ENCODE assay signal across 11 cellular contexts in genomic region chr1:212819704-212820103, GRCh38. TPM values are rescaled to one million over a fixed set of nuclear protein-coding genes. Genes with fewer than 3 reads are reported as not detected.
DNase-seq lines count a peak whose midpoint lies in the region; ATAC-seq and TF ChIP-seq lines count a peak whose summit lies in the region.
"Had no signal": no experiment of that assay in that cellular context is flagged by ENCODE, and none has a peak within 500 bp of the region (broad histone marks: within the 10 kb centered on the region; RNA-seq: fewer than 3 reads in every experiment).

No MANE protein-coding gene starts in this region.

- intact Hi-C loops in gastrocnemius medialis (cut with DNase I; ENCODE audit: low total_unique reads) (no loop called here), dorsolateral prefrontal cortex (cut with DNase I) (loop anchor here in 1 of 2 donors (10.0 kb wide), 1 partner anchor 165 kb away; no protein-coding TSS in a partner anchor)

- DNase-seq in SKM-1 (lab: John Stamatoyannopoulos, UW; ENCODE audit: unreplicated experiment) (peak; percentile 73), pulmonary artery endothelial cell (ENCODE audit: low read depth, low spot score) (peak; percentile 30), gastrocnemius medialis (no peak), dorsolateral prefrontal cortex (no peak), glomerular visceral epithelial cell (ENCODE audit: extremely low spot score) (no peak), UCSD-AML1 (lab: John Stamatoyannopoulos, UW; ENCODE audit: unreplicated experiment) (no peak)
- DNase-seq: NCI-H2029 treated with DMSO at 0.1 percent for 48 hours had no signal

- H3K4me3 ChIP-seq in gastrocnemius medialis (no peak overlapping the region), dorsolateral prefrontal cortex (no peak overlapping the region)
- H3K4me3 ChIP-seq: prostate gland, SK-N-MC had no signal

- H3K36me3 ChIP-seq in gastrocnemius medialis, result peaks cover 0 to 2% of the 10 kb centered on the region in 2 donors
- H3K36me3 ChIP-seq: prostate gland had no signal

- H3K27me3 ChIP-seq in gastrocnemius medialis, result no peaks in the 10 kb centered on the region
- no peaks in the 10 kb centered on the region for H3K27me3 ChIP-seq in dorsolateral prefrontal cortex

- in situ Hi-C loops in gastrocnemius medialis (cut with MboI; ENCODE audit: low sequenced_read_pairs in 4 of 4), result loop anchor here (10.0 to 25.0 kb wide), 2 partner anchors 168 to 175 kb away; no protein-coding TSS in a partner anchor

- H3K9me3 ChIP-seq in gastrocnemius medialis, result no peaks in the 10 kb centered on the region
- H3K9me3 ChIP-seq: prostate gland had no signal

- ATAC-seq in GM18907 (IDR thresholded peaks at IDR 0.05; ENCODE audit: unreplicated experiment) (peak; percentile 66), HG02870 (IDR thresholded peaks at IDR 0.05; ENCODE audit: unreplicated experiment) (peak; percentile 76), gastrocnemius medialis (no peak)

- H3K4me1 ChIP-seq in gastrocnemius medialis, result no peaks in the 10 kb centered on the region
- H3K4me1 ChIP-seq: prostate gland had no signal

- TF ChIP-seq CTCF in gastrocnemius medialis (IDR thresholded peaks at IDR 0.05 in 4 of 5, conservative IDR thresholded peaks at IDR 0.05 in 1 of 5) (no peak), dorsolateral prefrontal cortex (IDR thresholded peaks at IDR 0.05 in 54 of 56, conservative IDR thresholded peaks at IDR 0.05 in 2 of 56; ENCODE audit: low read depth in 1 of 56, partially characterized antibody in 56 of 56) (no peak)

- no peak for TF ChIP-seq POLR2A in gastrocnemius medialis (IDR thresholded peaks at IDR 0.05)

- no peak overlapping the region for H3K27ac ChIP-seq in gastrocnemius medialis
- H3K27ac ChIP-seq in dorsolateral prefrontal cortex, result no peak overlapping the region
- H3K27ac ChIP-seq: prostate gland, SK-N-MC had no signal

RNA-seq across cellular contexts. Expression of gene SPATA45, which starts 27.7 kb away (rescaled TPM):
- total RNA-seq in pulmonary artery endothelial cell (not detected in 2 replicates), gastrocnemius medialis (not detected), dorsolateral prefrontal cortex (1 to 10 TPM in 30 of 120 experiments, under 1 TPM in 1, not detected in 89; 0.96 to 2.7 (median 1.5) TPM)
- total RNA-seq: prostate gland had no signal

RNA-seq across cellular contexts. Expression of gene TATDN3, which starts 28.0 kb away (rescaled TPM):
- total RNA-seq in pulmonary artery endothelial cell, result 10.9 and 12.7 TPM in 2 replicates
- total RNA-seq in gastrocnemius medialis, result 10 to 100 TPM; 19.5 to 27.3 (median 25.6) TPM
- total RNA-seq in dorsolateral prefrontal cortex, result 10 to 100 TPM; 17.4 to 66.3 (median 32.1) TPM

RNA-seq across cellular contexts. Expression of gene NSL1, which starts 28.1 kb away (rescaled TPM):
- total RNA-seq in pulmonary artery endothelial cell, result 28.0 and 49.5 TPM in 2 replicates
- 10 to 100 TPM; 21.3 to 42.6 (median 28.2) TPM for total RNA-seq in gastrocnemius medialis
- total RNA-seq in dorsolateral prefrontal cortex, result 10 to 100 TPM; 33.9 to 65.0 (median 45.3) TPM

RNA-seq across cellular contexts. Expression of gene FLVCR1, which starts 38.4 kb away (rescaled TPM):
- total RNA-seq in pulmonary artery endothelial cell (8.9 and 14.5 TPM in 2 replicates), gastrocnemius medialis (10 to 100 TPM in 1 of 4 donors, 1 to 10 TPM in 2, under 1 TPM in 1; 0.66 to 19.8 (median 1.7) TPM), dorsolateral prefrontal cortex (10 to 100 TPM in 93 of 120 experiments, 1 to 10 TPM in 27; 6.5 to 21.2 (median 11.6) TPM)

Comparison
In these comparisons a context has a peak if more than half of its experiments do, and no peak if none do; other contexts are left out.
1. ATAC-seq: peak in GM18907 (single experiment) and HG02870 (single experiment); none in gastrocnemius medialis (0 of 2).
2. DNase-seq: peak in SKM-1 (single experiment) and pulmonary artery endothelial cell (single experiment); none in gastrocnemius medialis (0 of 2), dorsolateral prefrontal cortex (0 of 10), glomerular visceral epithelial cell (single experiment) and UCSD-AML1 (single experiment).